In genomic region chr11:40746282-40746681, GRCh38 we compare ENCODE assay signal across 26 cellular contexts.
"Had no signal": no experiment of that assay in that cellular context is flagged by ENCODE, and none has a peak within 500 bp of the region (broad histone marks: within the 10 kb centered on the region; RNA-seq: fewer than 3 reads in every experiment).

No MANE protein-coding gene starts in this region.

- H3K79me2 ChIP-seq: parathyroid adenoma had no signal

- H3K9ac ChIP-seq: neural progenitor cell, parathyroid adenoma had no signal

- H3K27me3 ChIP-seq: neural progenitor cell, ovary, spleen, suprapubic skin, testis, tibial artery, transverse colon, upper lobe of right lung, uterus had no signal

- H3K27ac ChIP-seq: neural progenitor cell, ovary, parathyroid adenoma, psoas muscle, skin epidermis, spleen, suprapubic skin, testis, tibial artery, transverse colon, upper lobe of right lung, uterus had no signal

- ATAC-seq: natural killer cell; psoas muscle; right cardiac atrium; stimulated activated memory B cell treated with anti-CD40 and anti-IgM and Interleukin-4, amounts not matched to agents 10 μg/mL and 1 μg/mL and 100 μg/mL, for 72 hours; stimulated activated naive CD8-positive, alpha-beta T cell treated with anti-CD3 and anti-CD28 coated beads, Interleukin-15, amount 100 ng/mL, for 72 hours; stimulated activated naive CD8-positive, alpha-beta T cell treated with anti-CD3 and anti-CD28 coated beads, Interleukin-15, Interleukin-2, amounts not matched to agents 100 U/mL and 50 U/mL, for 24 hours; upper lobe of right lung had no signal

- H2AFZ ChIP-seq: neural progenitor cell, parathyroid adenoma had no signal

- H3K4me2 ChIP-seq: neural progenitor cell, smooth muscle cell had no signal

- H3K36me3 ChIP-seq: neural progenitor cell, ovary, spleen, suprapubic skin, tibial artery, transverse colon, upper lobe of right lung, uterus had no signal

- H3K9me3 ChIP-seq: ovary, testis, upper lobe of right lung, uterus had no signal

- H3K4me3 ChIP-seq: neural progenitor cell, ovary, psoas muscle, skin epidermis, smooth muscle cell, spleen, suprapubic skin, testis, tibial artery, transverse colon, upper lobe of right lung, uterus had no signal

- DNase-seq: natural killer cell; occipital lobe; ovary; psoas muscle; stimulated activated CD4-positive, alpha-beta T cell treated with anti-CD3 and anti-CD28 coated beads, Interleukin-12 subunit alpha, Interleukin-12 subunit beta, amount 100 ng/mL, for 4 hours; stimulated activated CD4-positive, alpha-beta T cell treated with anti-CD3 and anti-CD28 coated beads, Interleukin-1b, Interleukin-23, amount 100 ng/mL, for 48 hours; stimulated activated CD4-positive, alpha-beta T cell treated with anti-CD3 and anti-CD28 coated beads, Interleukin-4, amount 100 ng/mL, for 1 hour; stimulated activated CD4-positive, alpha-beta T cell treated with anti-CD3 and anti-CD28 coated beads, Interleukin-4, amount 100 ng/mL, for 4 hours; stimulated activated CD8-positive, alpha-beta memory T cell treated with anti-CD3 and anti-CD28 coated beads, Interleukin-4, amount 100 ng/mL, for 48 hours; stimulated activated naive CD4-positive, alpha-beta T cell; stimulated activated naive CD8-positive, alpha-beta T cell treated with anti-CD3 and anti-CD28 coated beads, Interleukin-15, amount 100 ng/mL, for 72 hours; stimulated activated naive CD8-positive, alpha-beta T cell treated with anti-CD3 and anti-CD28 coated beads, Interleukin-15, Interleukin-2, amounts not matched to agents 100 U/mL and 50 U/mL, for 24 hours; substantia nigra; testis; tibial artery; transverse colon; upper lobe of right lung; uterus had no signal

- H3K4me1 ChIP-seq: neural progenitor cell, parathyroid adenoma, psoas muscle, spleen, suprapubic skin, testis, tibial artery, transverse colon, upper lobe of right lung, uterus had no signal
